Comparison of ENCODE assay signal across 27 cellular contexts in genomic region chr2:210559167-210559566, GRCh38.
"Had no signal": no experiment of that assay in that cellular context is flagged by ENCODE, and none has a peak within 500 bp of the region (broad histone marks: within the 10 kb centered on the region; RNA-seq: fewer than 3 reads in every experiment).

No MANE protein-coding gene starts in this region.

- DNase-seq: activated CD4-positive, alpha-beta T cell treated with anti-CD3 and anti-CD28 coated beads for 36 hours; activated CD4-positive, alpha-beta T cell treated with anti-CD3 and anti-CD28 coated beads, Interleukin-2, amount 10 ng/mL, durations not matched to agents 7 days and 5 days; activated CD4-positive, alpha-beta T cell treated with anti-CD3 and anti-CD28 coated beads, Interleukin-2, amount 50 U/mL, for 48 hours; activated CD8-positive, alpha-beta T cell treated with anti-CD3 and anti-CD28 coated beads, Interleukin-2, amount 10 ng/mL, durations not matched to agents 7 days and 5 days; activated gamma-delta T cell; activated naive CD4-positive, alpha-beta T cell treated with Interleukin-2 at 50 U/mL for 16 hours; activated naive CD8-positive, alpha-beta T cell treated with anti-CD3 and anti-CD28 coated beads, Interleukin-2, amount 10 ng/mL, durations not matched to agents 7 days and 5 days; activated T-cell treated with anti-CD3 and anti-CD28 coated beads, Interleukin-2, amount 50 U/mL, for 24 hours; anterior cingulate cortex; caudate nucleus; cerebellar nuclear complex; MM.1S; MV-4-11; NCI-H1092; NCI-H1436 treated with DMSO at 0.1 percent for 48 hours; NCI-H1694 treated with DMSO at 0.1 percent for 48 hours; NCI-H2029; NCI-H2107; NCI-H2171; NCI-H226; NCI-H446 treated with DMSO at 0.1 percent for 48 hours; NCI-H524 treated with DMSO at 0.1 percent for 48 hours; SIG-M5 had no signal

- ATAC-seq: activated CD4-positive, alpha-beta T cell treated with anti-CD3 and anti-CD28 coated beads for 36 hours; activated CD4-positive, CD25-positive, alpha-beta regulatory T cell treated with anti-CD3 and anti-CD28 coated beads, Interleukin-2, amount 50 U/mL, for 24 hours; activated CD8-positive, alpha-beta T cell treated with anti-CD3 and anti-CD28 coated beads, Interleukin-2, amount 10 ng/mL, durations not matched to agents 7 days and 5 days; Panc1; WTC11 had no signal

- H3K27ac ChIP-seq: KMS-11 had no signal
